8 cellular contexts compared by ENCODE assay signal in genomic region chr14:52272375-52272774, GRCh38. TPM values are rescaled to one million over a fixed set of nuclear protein-coding genes. Genes with fewer than 3 reads are reported as not detected.
DNase-seq lines count a peak whose midpoint lies in the region; ATAC-seq and TF ChIP-seq lines count a peak whose summit lies in the region.

No MANE protein-coding gene starts in this region.

- ATAC-seq in GM19328 (IDR thresholded peaks at IDR 0.05; ENCODE audit: unreplicated experiment) (no peak), GM21723 (IDR thresholded peaks at IDR 0.05; ENCODE audit: unreplicated experiment) (no peak)

- H3K9me3 ChIP-seq in WERI-Rb-1 (ENCODE audit: severe bottlenecking) = peaks cover 8% of the 10 kb centered on the region

- peak; percentile 65 for TF ChIP-seq CTCF in WERI-Rb-1 (IDR thresholded peaks at IDR 0.05; ENCODE audit: low read depth, low read length)

- no peaks in the 10 kb centered on the region for H3K36me3 ChIP-seq in WERI-Rb-1

- no peak overlapping the region for H3K4me3 ChIP-seq in WERI-Rb-1 (ENCODE audit: low read depth, low read length)

- peaks cover 14% of the 10 kb centered on the region for H3K27me3 ChIP-seq in WERI-Rb-1 (ENCODE audit: insufficient read depth, low read depth, severe bottlenecking)

- no peak overlapping the region for H3K27ac ChIP-seq in WERI-Rb-1
- no peak overlapping the region for H3K27ac ChIP-seq in substantia nigra (ENCODE audit: low read depth, low read length, poor library complexity, severe bottlenecking)

- DNase-seq in DMS114 treated with DMSO at 0.1 percent for 48 hours (lab: John Stamatoyannopoulos, UW; ENCODE audit: unreplicated experiment) = peak; percentile 8
- peak; percentile 35 for DNase-seq in HPDE6-E6E7 (ENCODE audit: extremely low spot score)
- DNase-seq in WERI-Rb-1 = peak; percentile 31
- DNase-seq in lung microvascular endothelial cell (ENCODE audit: low read depth in 2 of 2) = peak; percentile 15 to 31
- DNase-seq in substantia nigra (lab: John Stamatoyannopoulos, UW) = no peak
- DNase-seq in NCI-H2196 (lab: John Stamatoyannopoulos, UW; ENCODE audit: unreplicated experiment) = no peak

RNA-seq across cellular contexts. Expression of gene PTGDR, which starts 4.9 kb away (rescaled TPM):
- not detected in 2 replicates for total RNA-seq in lung microvascular endothelial cell

RNA-seq across cellular contexts. Expression of gene PTGER2, which starts 41.7 kb away (rescaled TPM):
- under 0.01 TPM in 1 of 2 replicates, not detected in the other for total RNA-seq in lung microvascular endothelial cell

Comparison
In these comparisons a context has a peak if more than half of its experiments do, and no peak if none do; other contexts are left out.
1. DNase-seq: peak in DMS114 treated with DMSO at 0.1 percent for 48 hours (single experiment), HPDE6-E6E7 (single experiment), WERI-Rb-1 (single experiment) and lung microvascular endothelial cell (2 of 2); none in substantia nigra (0 of 49) and NCI-H2196 (single experiment).